8 cellular contexts compared by ENCODE assay signal in the genomic region with DNA sequence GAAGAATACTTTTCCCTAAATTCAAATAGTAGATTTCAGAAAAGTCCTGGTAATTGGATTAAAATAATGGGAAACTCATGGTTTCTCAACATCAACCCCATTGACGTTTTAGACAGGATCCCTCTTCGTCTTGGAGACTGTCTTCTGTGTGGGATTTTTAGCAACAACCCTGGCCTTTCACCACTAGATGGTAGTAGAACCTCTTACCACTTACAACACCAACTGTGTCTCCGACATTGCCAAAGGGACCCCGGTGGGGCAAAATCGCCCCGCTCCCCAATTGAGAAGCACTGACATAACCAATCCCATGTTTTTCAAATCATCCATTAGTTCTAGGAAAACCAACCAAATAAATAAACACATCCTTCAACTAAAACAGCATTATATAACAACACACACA. TPM values are rescaled to one million over a fixed set of nuclear protein-coding genes. Genes with fewer than 3 reads are reported as not detected.
DNase-seq lines count a peak whose midpoint lies in the region; ATAC-seq, FAIRE-seq and TF ChIP-seq lines count a peak whose summit lies in the region.

No MANE protein-coding gene starts in this region.

- H3K9me3 Mint-ChIP-seq in activated naive CD8-positive, alpha-beta T cell treated with anti-CD3 and anti-CD28 coated beads for 36 hours = no peaks in the 10 kb centered on the region

- H3K9me3 ChIP-seq in kidney (ENCODE audit: control insufficient read depth in 1 of 2, low read length in 2 of 2) = no peaks in the 10 kb centered on the region

- TF ChIP-seq CTCF in WI38 (IDR thresholded peaks at IDR 0.05; ENCODE audit: low read depth, low read length) (peak; percentile 53), kidney (IDR thresholded peaks at IDR 0.05; ENCODE audit: borderline replicate concordance, extremely low read depth, insufficient read depth) (peak; percentile 33)

- no peaks in the 10 kb centered on the region for H3K36me3 Mint-ChIP-seq in activated naive CD8-positive, alpha-beta T cell treated with anti-CD3 and anti-CD28 coated beads for 36 hours

- H3K4me1 Mint-ChIP-seq in activated naive CD8-positive, alpha-beta T cell treated with anti-CD3 and anti-CD28 coated beads for 36 hours = no peaks in the 10 kb centered on the region

- no peaks in the 10 kb centered on the region for H3K36me3 ChIP-seq in kidney (ENCODE audit: control insufficient read depth in 1 of 2, insufficient read depth in 2 of 2, low read length in 2 of 2)

- no peak overlapping the region for H3K4me3 Mint-ChIP-seq in activated naive CD8-positive, alpha-beta T cell treated with anti-CD3 and anti-CD28 coated beads for 36 hours

- no peak overlapping the region for H3K27ac ChIP-seq in kidney (ENCODE audit: low read depth in 2 of 2, low read length in 2 of 2)

- ATAC-seq in HG03520 (IDR thresholded peaks at IDR 0.05; ENCODE audit: unreplicated experiment) (peak; percentile 67), GM21528 (IDR thresholded peaks at IDR 0.05; ENCODE audit: low FRiP score, unreplicated experiment) (no peak)

- peaks cover 9% of the 10 kb centered on the region for H3K27me3 Mint-ChIP-seq in activated naive CD8-positive, alpha-beta T cell treated with anti-CD3 and anti-CD28 coated beads for 36 hours

- no peak overlapping the region for H3K9ac ChIP-seq in kidney (ENCODE audit: low read length in 2 of 2)

- DNase-seq in SIG-M5 treated with dmso at 0.1 percent for 504 hours (lab: John Stamatoyannopoulos, UW; ENCODE audit: unreplicated experiment) = peak; percentile 59
- no peak for DNase-seq in SIG-M5 (lab: John Stamatoyannopoulos, UW)
- DNase-seq in kidney = no peak
- no peak for DNase-seq in activated CD8-positive, alpha-beta memory T cell treated with anti-CD3 and anti-CD28 coated beads for 24 hours
- DNase-seq in activated naive CD8-positive, alpha-beta T cell treated with anti-CD3 and anti-CD28 coated beads for 36 hours = no peak

- H3K4me1 ChIP-seq in kidney (ENCODE audit: control insufficient read depth in 1 of 2, insufficient read depth in 1 of 2, low read depth in 1 of 2, low read length in 2 of 2) = no peaks in the 10 kb centered on the region

- H3K4me3 ChIP-seq in WI38 (ENCODE audit: low read depth, low read length) (no peak overlapping the region), kidney (ENCODE audit: low read length in 2 of 2) (no peak overlapping the region)

- peak; percentile 85 for FAIRE-seq in kidney (lab: Jason Lieb, UNC)

- no peak overlapping the region for H3K27ac Mint-ChIP-seq in activated naive CD8-positive, alpha-beta T cell treated with anti-CD3 and anti-CD28 coated beads for 36 hours

- intact Hi-C loops in kidney (cut with DNase I) = no loop called here

RNA-seq across cellular contexts. Expression of gene ANOS1, which starts 16.9 kb away (rescaled TPM):
- total RNA-seq in kidney = 2.3 TPM
- 0.69 TPM for polyA plus RNA-seq in kidney (ENCODE audit: insufficient read depth, low read depth, low replicate concordance)
- total RNA-seq in activated naive CD8-positive, alpha-beta T cell treated with anti-CD3 and anti-CD28 coated beads for 36 hours = not detected

RNA-seq across cellular contexts. Expression of gene FAM9A, which starts 52.3 kb away (rescaled TPM):
- not detected for total RNA-seq in kidney
- not detected for polyA plus RNA-seq in kidney (ENCODE audit: insufficient read depth, low read depth, low replicate concordance)
- total RNA-seq in activated naive CD8-positive, alpha-beta T cell treated with anti-CD3 and anti-CD28 coated beads for 36 hours = not detected
